26 cellular contexts compared by ENCODE assay signal in genomic region chr10:61176428-61176827, GRCh38.
"Had no signal": no experiment of that assay in that cellular context is flagged by ENCODE, and none has a peak within 500 bp of the region (broad histone marks: within the 10 kb centered on the region; RNA-seq: fewer than 3 reads in every experiment).

No MANE protein-coding gene starts in this region.

- ATAC-seq: activated T-cell treated with anti-CD3 and anti-CD28 coated beads, Interleukin-2, amount 50 U/mL, for 4 hours; activated T-helper 17 cell treated with anti-CD3 and anti-CD28 coated beads, Interleukin-2, amount 50 U/mL, for 72 hours; T-helper 17 cell had no signal

- H3K27ac Mint-ChIP-seq: activated B cell treated with CpG ODN at 0.5 μM for 24 hours; activated CD4-positive, alpha-beta T cell treated with anti-CD3 and anti-CD28 coated beads, Interleukin-2, amount 10 ng/mL, durations not matched to agents 24 days and 14 days; activated naive CD4-positive, alpha-beta T cell treated with anti-CD3 and anti-CD28 coated beads for 36 hours; activated naive CD8-positive, alpha-beta T cell; activated T-helper 17 cell treated with anti-CD3 and anti-CD28 coated beads, Interleukin-2, amount 50 U/mL, for 72 hours; T-helper 17 cell had no signal

- H3K4me1 Mint-ChIP-seq: activated B cell treated with CpG ODN at 0.5 μM for 24 hours; activated CD4-positive, alpha-beta T cell treated with anti-CD3 and anti-CD28 coated beads, Interleukin-2, amount 10 ng/mL, durations not matched to agents 24 days and 14 days; activated T-helper 17 cell treated with anti-CD3 and anti-CD28 coated beads, Interleukin-2, amount 50 U/mL, for 72 hours had no signal

- H3K36me3 Mint-ChIP-seq: activated naive CD8-positive, alpha-beta T cell; brain had no signal

- H3K27ac ChIP-seq: RWPE1, SJSA1 had no signal

- H3K4me3 Mint-ChIP-seq: activated B cell treated with CpG ODN at 0.5 μM for 24 hours; activated CD4-positive, alpha-beta T cell treated with anti-CD3 and anti-CD28 coated beads, Interleukin-2, amount 10 ng/mL, durations not matched to agents 24 days and 14 days; activated naive CD4-positive, alpha-beta T cell treated with anti-CD3 and anti-CD28 coated beads for 36 hours; activated naive CD8-positive, alpha-beta T cell; activated T-cell treated with anti-CD3 and anti-CD28 coated beads, Interleukin-2, amount 50 U/mL, for 4 hours; activated T-helper 17 cell treated with anti-CD3 and anti-CD28 coated beads, Interleukin-2, amount 50 U/mL, for 72 hours; brain; T-helper 17 cell had no signal

- DNase-seq: activated B cell treated with CpG ODN at 0.5 μM for 24 hours; activated CD4-positive, alpha-beta T cell treated with anti-CD3 and anti-CD28 coated beads for 1 hour; activated CD4-positive, alpha-beta T cell treated with anti-CD3 and anti-CD28 coated beads, Interleukin-2, amount 10 ng/mL, durations not matched to agents 24 days and 14 days; activated CD4-positive, alpha-beta T cell treated with anti-CD3 and anti-CD28 coated beads, Interleukin-2, amount 50 U/mL, for 48 hours; activated gamma-delta T cell; activated naive CD4-positive, alpha-beta T cell treated with anti-CD3 and anti-CD28 coated beads for 36 hours; activated T-cell treated with anti-CD3 and anti-CD28 coated beads, Interleukin-2, amount 50 U/mL, for 4 hours; amygdala; IMR-90; KBM-7; NCI-H1092; NCI-H1417; NCI-H1930; NCI-H345; NCI-H510A; NCI-H526 treated with DMSO at 0.1 percent for 48 hours; NCI-H82; Peyer's patch; SHP77; T-helper 17 cell; T-helper 9 cell had no signal

- H3K9me3 Mint-ChIP-seq: activated B cell treated with CpG ODN at 0.5 μM for 24 hours; activated CD4-positive, alpha-beta T cell treated with anti-CD3 and anti-CD28 coated beads, Interleukin-2, amount 10 ng/mL, durations not matched to agents 24 days and 14 days; activated naive CD4-positive, alpha-beta T cell treated with anti-CD3 and anti-CD28 coated beads for 36 hours; activated T-cell treated with anti-CD3 and anti-CD28 coated beads, Interleukin-2, amount 50 U/mL, for 4 hours; activated T-helper 17 cell treated with anti-CD3 and anti-CD28 coated beads, Interleukin-2, amount 50 U/mL, for 72 hours; brain had no signal

- H3K27me3 ChIP-seq: Peyer's patch, SJSA1 had no signal

- H3K36me3 ChIP-seq: Peyer's patch, SJSA1 had no signal

- H3K4me1 ChIP-seq: Peyer's patch, SJSA1 had no signal

- H3K9me3 ChIP-seq: Peyer's patch, SJSA1 had no signal

- H3K27me3 Mint-ChIP-seq: T-helper 17 cell had no signal

- H3K4me3 ChIP-seq: Peyer's patch, SJSA1 had no signal
